In genomic region chr20:18481596-18481995, GRCh38 we compare ENCODE assay signal across 21 cellular contexts.
"Had no signal": no experiment of that assay in that cellular context is flagged by ENCODE, and none has a peak within 500 bp of the region (broad histone marks: within the 10 kb centered on the region; RNA-seq: fewer than 3 reads in every experiment).

No MANE protein-coding gene starts in this region.

- ATAC-seq: foreskin keratinocyte, gastroesophageal sphincter, heart left ventricle, left colon, left lung, left ventricle myocardium superior, lower lobe of right lung, mucosa of descending colon had no signal

- H3K27ac Mint-ChIP-seq: mesothelial cell of epicardium had no signal

- H3K9me3 ChIP-seq: esophagus muscularis mucosa, gastroesophageal sphincter, heart left ventricle, left lung, lower lobe of right lung, mucosa of descending colon had no signal

- H3K27me3 Mint-ChIP-seq: naive B cell had no signal

- H3K4me1 Mint-ChIP-seq: immature natural killer cell, mesothelial cell of epicardium, naive B cell had no signal

- DNase-seq: dermis blood vessel endothelial cell; dorsolateral prefrontal cortex; effector CD4-positive, alpha-beta T cell; effector memory CD4-positive, alpha-beta T cell; foreskin keratinocyte; heart left ventricle; hypothalamus; immature natural killer cell; islet precursor cell; kidney; kidney glomerular epithelial cell; left colon; left lung; left ventricle myocardium superior; lower lobe of right lung; mesenchymal stem cell; mucosa of descending colon; naive B cell had no signal

- H3K4me3 Mint-ChIP-seq: immature natural killer cell, mesothelial cell of epicardium, naive B cell had no signal

- H3K9me3 Mint-ChIP-seq: immature natural killer cell, mesothelial cell of epicardium, naive B cell had no signal
